ENCODE assay signal across 24 cellular contexts in genomic region chr2:186027922-186028321, GRCh38.
DNase-seq lines count a peak whose midpoint lies in the region; ATAC-seq, FAIRE-seq and TF ChIP-seq lines count a peak whose summit lies in the region.
"Had no signal": no experiment of that assay in that cellular context is flagged by ENCODE, and none has a peak within 500 bp of the region (broad histone marks: within the 10 kb centered on the region; RNA-seq: fewer than 3 reads in every experiment).

No MANE protein-coding gene starts in this region.

- no peaks in the 10 kb centered on the region for H3K9me3 ChIP-seq in pancreas
- H3K9me3 ChIP-seq: gastroesophageal sphincter, neutrophil, upper lobe of right lung had no signal

- H3K4me3 ChIP-seq in pancreas = no peak overlapping the region
- H3K4me3 ChIP-seq: BLaER1 treated with 17β-estradiol and CSF1 and Interleukin-3, amounts not matched to agents 10 nM and 100 nM; gastroesophageal sphincter; upper lobe of right lung had no signal

- no peaks in the 10 kb centered on the region for H3K4me1 ChIP-seq in pancreas
- H3K4me1 ChIP-seq: gastroesophageal sphincter, upper lobe of right lung had no signal

- H3K36me3 ChIP-seq in pancreas = no peaks in the 10 kb centered on the region
- H3K36me3 ChIP-seq: gastroesophageal sphincter, neutrophil, upper lobe of right lung had no signal

- peak; percentile 4 for DNase-seq in CD1c-positive myeloid dendritic cell (ENCODE audit: extremely low spot score)
- DNase-seq in MV-4-11 (lab: John Stamatoyannopoulos, UW) = peak; percentile 81
- no peak for DNase-seq in pancreas
- DNase-seq in HPDE6-E6E7 (ENCODE audit: extremely low spot score) = no peak
- no peak for DNase-seq in amygdala (lab: John Stamatoyannopoulos, UW)
- DNase-seq: activated CD4-positive, CD25-positive, alpha-beta regulatory T cell; activated CD8-positive, alpha-beta memory T cell treated with anti-CD3 and anti-CD28 coated beads for 24 hours; H7; NCI-H146; NCI-H226; NK-92 treated with Interleukin-12 subunit alpha and Interleukin-12 subunit beta, amount 100 ng/mL, for 24 hours; SHP77 treated with DMSO at 0.1 percent for 48 hours; stimulated activated naive CD4-positive, alpha-beta T cell treated with Interleukin-2 at 50 U/mL for 16 hours; upper lobe of right lung had no signal

- no peak for TF ChIP-seq CTCF in pancreas (IDR thresholded peaks at IDR 0.05)

- WGBS in pancreas, 2 donors = 80 to 91% methylated on average over 2 of the region's 2 CpGs

- ATAC-seq in GM19043 (IDR thresholded peaks at IDR 0.05; ENCODE audit: low read depth, unreplicated experiment) (peak; percentile 50), HG02938 (IDR thresholded peaks at IDR 0.05; ENCODE audit: unreplicated experiment) (peak; percentile 78), GM19397 (IDR thresholded peaks at IDR 0.05; ENCODE audit: unreplicated experiment) (no peak), pancreas (no peak)
- ATAC-seq: activated T-helper 17 cell treated with anti-CD3 and anti-CD28 coated beads, Interleukin-2, amount 50 U/mL, for 72 hours; gastroesophageal sphincter; upper lobe of right lung had no signal

- no peak for FAIRE-seq in pancreas (lab: Jason Lieb, UNC)
- FAIRE-seq: A204.1, bronchial epithelial cell, GM18507 had no signal

- intact Hi-C loops in pancreas (cut with DNase I) = no loop called here

- no peak overlapping the region for H3K27ac ChIP-seq in pancreas
- H3K27ac ChIP-seq: BLaER1 treated with 17β-estradiol and CSF1 and Interleukin-3, amounts not matched to agents 10 nM and 100 nM; gastroesophageal sphincter; neutrophil; upper lobe of right lung had no signal

- no peaks in the 10 kb centered on the region for H3K27me3 ChIP-seq in pancreas
- H3K27me3 ChIP-seq: BLaER1 treated with 17β-estradiol and CSF1 and Interleukin-3, amounts not matched to agents 10 nM and 100 nM; gastroesophageal sphincter; neutrophil; upper lobe of right lung had no signal

Comparison
In these comparisons a context has a peak if more than half of its experiments do, and no peak if none do; other contexts are left out.
1. DNase-seq: peak in CD1c-positive myeloid dendritic cell (single experiment) and MV-4-11 (single experiment); none in pancreas (0 of 6), HPDE6-E6E7 (single experiment) and amygdala (0 of 56).
2. ATAC-seq: peak in GM19043 (single experiment) and HG02938 (single experiment); none in GM19397 (single experiment) and pancreas (0 of 4).